In the genomic region with DNA sequence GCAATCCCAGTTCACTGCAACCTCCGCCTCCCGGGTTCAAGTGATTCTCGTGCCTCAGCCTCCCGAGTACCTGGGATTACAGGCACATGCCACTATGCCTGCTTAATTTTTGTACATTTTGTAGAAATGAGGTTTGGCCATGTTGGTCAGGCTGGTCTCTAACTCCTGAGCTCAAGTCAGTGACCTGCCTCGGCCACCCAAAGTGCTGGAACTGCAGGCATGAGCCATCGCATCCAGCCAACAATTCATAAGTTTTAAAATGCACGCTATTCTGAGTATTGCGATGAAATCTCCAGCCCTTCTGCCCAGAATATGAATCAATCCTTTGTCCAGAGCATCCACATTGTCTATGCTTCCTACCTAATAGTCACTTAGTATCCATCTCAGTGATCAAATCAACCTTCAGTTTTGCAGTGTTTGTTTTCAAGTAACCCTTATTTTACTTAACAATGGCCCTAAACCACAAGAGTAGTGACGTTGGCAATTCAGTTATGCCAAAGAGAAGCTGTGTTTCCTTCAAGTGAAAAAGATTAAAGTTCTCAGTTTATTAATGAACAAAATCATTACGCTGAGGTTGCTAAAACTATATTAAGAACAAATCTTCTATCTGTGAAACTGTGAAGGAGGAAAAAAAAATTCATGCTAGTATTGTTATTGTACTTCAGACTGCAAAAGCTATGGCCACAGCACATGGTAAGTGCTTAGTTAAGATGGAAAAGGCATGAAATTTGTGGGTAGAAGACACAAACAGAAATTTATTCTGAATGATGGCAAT, we compare ENCODE assay signal across 1 cellular context.
TF ChIP-seq lines count a peak whose summit lies in the region.

No MANE protein-coding gene starts in this region.

TF ChIP-seq in GM12878, 131 proteins besides CTCF, POLR2A, EP300 and RAD21:
- TF ChIP-seq, protein P1, sequence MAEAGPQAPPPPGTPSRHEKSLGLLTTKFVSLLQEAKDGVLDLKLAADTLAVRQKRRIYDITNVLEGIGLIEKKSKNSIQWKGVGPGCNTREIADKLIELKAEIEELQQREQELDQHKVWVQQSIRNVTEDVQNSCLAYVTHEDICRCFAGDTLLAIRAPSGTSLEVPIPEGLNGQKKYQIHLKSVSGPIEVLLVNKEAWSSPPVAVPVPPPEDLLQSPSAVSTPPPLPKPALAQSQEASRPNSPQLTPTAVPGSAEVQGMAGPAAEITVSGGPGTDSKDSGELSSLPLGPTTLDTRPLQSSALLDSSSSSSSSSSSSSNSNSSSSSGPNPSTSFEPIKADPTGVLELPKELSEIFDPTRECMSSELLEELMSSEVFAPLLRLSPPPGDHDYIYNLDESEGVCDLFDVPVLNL (IDR thresholded peaks at IDR 0.05; ENCODE audit: low read depth, low read length), result no peak
- TF ChIP-seq SMAD5 (IDR thresholded peaks at IDR 0.05; ENCODE audit: low read depth) (no peak), CBX3 (IDR thresholded peaks at IDR 0.05; ENCODE audit: borderline replicate concordance, low read depth) (no peak), RFX5 (IDR thresholded peaks at IDR 0.05; ENCODE audit: low read depth, low read length) (no peak), MXI1 (IDR thresholded peaks at IDR 0.05; ENCODE audit: low read depth, low read length) (no peak), POU2F2 (IDR thresholded peaks at IDR 0.05; ENCODE audit: borderline replicate concordance, low read depth, low read length) (no peak)
TF ChIP-seq in GM12878: peak in this region for 0.
